In the genomic region with DNA sequence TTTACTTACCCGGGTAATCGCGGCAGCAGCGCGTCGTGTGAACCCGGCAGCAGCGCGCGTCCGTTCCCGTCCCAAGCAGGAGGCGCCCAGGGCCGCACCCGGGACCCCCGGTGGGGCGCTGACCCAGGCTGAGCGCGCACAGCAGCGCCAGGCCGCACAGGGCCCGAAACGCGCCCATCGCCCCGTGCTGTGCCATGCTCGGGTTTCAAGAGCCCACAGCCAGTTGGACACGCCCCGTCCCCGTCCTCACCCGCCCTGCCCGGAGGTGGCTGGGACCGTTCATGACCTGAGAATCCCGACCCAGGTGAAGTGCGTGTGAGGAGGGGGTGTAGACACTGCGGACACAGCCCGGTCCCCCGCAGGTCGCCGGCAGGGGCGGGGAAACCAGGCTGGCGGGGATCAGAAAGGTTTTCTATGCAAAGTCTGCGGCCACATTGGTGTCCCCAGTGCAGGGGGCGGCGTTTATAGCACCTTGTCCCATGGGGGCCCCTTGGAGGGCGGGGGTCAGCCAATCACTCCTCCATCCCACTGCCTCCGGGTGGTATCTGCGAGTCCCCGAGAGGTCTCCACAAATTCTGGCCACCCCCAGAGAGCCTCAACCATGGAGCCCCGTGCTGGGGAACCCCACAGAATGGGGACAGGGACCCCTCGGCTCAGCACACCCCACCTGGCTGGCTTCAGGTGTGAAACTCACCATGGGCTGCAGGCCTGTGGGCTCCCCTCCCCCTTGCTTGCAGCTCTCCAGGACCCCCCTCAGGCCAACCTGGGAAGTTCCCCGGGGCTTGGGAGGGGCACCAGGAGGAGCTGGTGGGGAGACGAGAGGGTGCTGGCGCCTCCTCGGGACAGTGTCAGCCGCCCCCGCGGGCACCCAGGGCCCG, we compare ENCODE assay signal across 8 cellular contexts. TPM values are rescaled to one million over a fixed set of nuclear protein-coding genes. Genes with fewer than 3 reads are reported as not detected.
DNase-seq lines count a peak whose midpoint lies in the region; ATAC-seq and TF ChIP-seq lines count a peak whose summit lies in the region.

A gene with protein sequence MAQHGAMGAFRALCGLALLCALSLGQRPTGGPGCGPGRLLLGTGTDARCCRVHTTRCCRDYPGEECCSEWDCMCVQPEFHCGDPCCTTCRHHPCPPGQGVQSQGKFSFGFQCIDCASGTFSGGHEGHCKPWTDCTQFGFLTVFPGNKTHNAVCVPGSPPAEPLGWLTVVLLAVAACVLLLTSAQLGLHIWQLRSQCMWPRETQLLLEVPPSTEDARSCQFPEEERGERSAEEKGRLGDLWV (minus strand): TSS at position 217 of the 878 bp plus-strand sequence. CDS start 21 bp downstream, at position 196.

- H3K4me3 ChIP-seq in stomach: peak within 1 kb of the TSS; percentile 26 to 48 (median 33)

- no peaks in the 10 kb centered on the region for H3K9me3 ChIP-seq in stomach

- no peaks in the 10 kb centered on the region for H3K36me3 ChIP-seq in stomach

- TF ChIP-seq EP300 in stomach (IDR thresholded peaks at IDR 0.05): no peak

- peaks cover 6 to 70% (median 48%) of the 10 kb centered on the region in 3 donors for H3K27me3 ChIP-seq in stomach

- 2 to 15% (median 8%) methylated on average over 25 to 59 of the region's 59 CpGs for WGBS in stomach, 5 donors

- H3K4me1 ChIP-seq in stomach: peaks cover 18 to 39% (median 35%) of the 10 kb centered on the region in 4 donors

- DNase-seq in activated T-cell treated with anti-CD3 and anti-CD28 coated beads, Interleukin-2, amount 50 U/mL, for 48 hours: peak; percentile 78
- DNase-seq in iPS-NIHi11 (ENCODE audit: low spot score) (peak; percentile 78), stomach (peak; percentile 64), middle frontal gyrus (ENCODE audit: extremely low spot score, low spot score) (no peak), HCEC 1CT (no peak)

- TF ChIP-seq CTCF in 22Rv1 (IDR thresholded peaks at IDR 0.05) (peak; percentile 14; the same call in 1 of the 2 replicates), stomach (IDR thresholded peaks at IDR 0.05) (no peak)

- intact Hi-C loops in stomach (cut with DNase I; ENCODE audit: low total_unique reads): no loop called here

- peak within 1 kb of the TSS; percentile 20; the same call in 1 of the 2 replicates for H3K27ac ChIP-seq in 22Rv1
- peak within 1 kb of the TSS in 1 of 5 donors; percentile 38 for H3K27ac ChIP-seq in stomach

- no peak for TF ChIP-seq POLR2A in stomach (IDR thresholded peaks at IDR 0.05)

- ATAC-seq in HG02798 (IDR thresholded peaks at IDR 0.05; ENCODE audit: poor library complexity, unreplicated experiment): peak; percentile 31
- ATAC-seq in HG03025 (IDR thresholded peaks at IDR 0.05; ENCODE audit: low FRiP score, unreplicated experiment): no peak

RNA-seq across cellular contexts. Expression of the gene that starts here (rescaled TPM):
- 10 to 100 TPM in 1 of 5 donors, 1 to 10 TPM in 1, not detected in 3; 1.7 to 11.9 TPM for total RNA-seq in stomach
- 1 to 10 TPM in 1 of 3 donors, under 1 TPM in 1, not detected in 1; 0.37 to 3.6 TPM for polyA plus RNA-seq in stomach

Comparison
In these comparisons a context has a peak if more than half of its experiments do, and no peak if none do; other contexts are left out.
1. DNase-seq: peak in activated T-cell treated with anti-CD3 and anti-CD28 coated beads, Interleukin-2, amount 50 U/mL, for 48 hours (2 of 2), iPS-NIHi11 (single experiment) and stomach (single experiment); none in middle frontal gyrus (single experiment) and HCEC 1CT (single experiment).